8 cellular contexts compared by ENCODE assay signal in the genomic region with DNA sequence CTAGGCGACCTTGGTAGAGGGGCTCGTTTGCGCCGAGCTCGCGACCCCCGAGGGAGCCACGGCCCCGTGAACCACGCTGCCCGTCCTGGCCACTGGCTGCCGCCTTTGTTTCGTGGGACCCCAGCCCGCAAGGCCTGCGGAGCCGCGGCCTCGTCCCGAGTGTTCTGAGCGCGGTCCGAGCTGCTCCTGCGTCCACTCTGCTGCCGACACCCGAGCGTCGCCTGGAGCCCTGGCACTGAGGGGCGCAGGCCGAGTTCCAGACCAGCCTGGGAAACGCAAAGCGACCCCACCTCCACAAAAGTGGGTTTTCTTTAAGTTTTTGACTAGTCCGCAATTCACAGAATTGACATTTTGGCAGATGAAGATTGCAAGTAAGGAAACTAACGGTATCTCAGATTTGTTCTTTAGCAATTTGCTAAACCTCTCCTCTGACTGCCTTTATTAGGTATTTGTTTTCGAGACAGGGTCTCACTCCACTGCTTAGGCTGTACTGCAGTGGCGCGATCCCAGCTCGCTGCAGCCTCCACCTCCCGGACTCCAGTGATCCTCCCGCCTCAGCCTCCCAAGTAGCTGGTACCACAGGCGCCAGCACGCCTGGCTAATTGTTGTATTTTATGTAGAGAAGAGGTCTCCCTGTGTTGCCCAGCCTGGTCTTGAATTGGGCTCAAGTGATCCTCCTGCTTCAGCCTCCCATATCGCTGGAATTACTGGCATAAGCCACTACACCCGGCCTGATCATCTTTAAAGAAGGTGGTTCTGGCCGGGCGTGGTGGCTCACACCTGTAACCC. TPM values are rescaled to one million over a fixed set of nuclear protein-coding genes. Genes with fewer than 3 reads are reported as not detected.
DNase-seq lines count a peak whose midpoint lies in the region; ATAC-seq and TF ChIP-seq lines count a peak whose summit lies in the region.

No MANE protein-coding gene starts in this region.

- peak overlapping the region; percentile 97 for H3K4me3 ChIP-seq in AG04449 (ENCODE audit: low read depth, low read length)
- peak overlapping the region; percentile 20 for H3K4me3 ChIP-seq in Jurkat, Clone E6-1 (ENCODE audit: low read length)
- H3K4me3 ChIP-seq in muscle layer of duodenum (ENCODE audit: low read depth in 1 of 2, low read length in 2 of 2) = peak overlapping the region; percentile 46 to 83

- POLR2A ChIA-PET in AG04449 (lab: Yijun Ruan, JAX) = no interaction called here

- CTCF ChIA-PET in AG04449 (lab: Yijun Ruan, JAX) = interaction anchor here (3.5 to 4.4 kb wide), 2 partner anchors 11 to 60 kb away, joined by 11 to 57 read pairs; no protein-coding TSS in a partner anchor

- no peaks in the 10 kb centered on the region for H3K27me3 ChIP-seq in muscle layer of duodenum (ENCODE audit: low read depth, low read length)

- H3K27ac ChIP-seq in cingulate gyrus (ENCODE audit: low read depth, low read length) = peak overlapping the region; percentile 47
- H3K27ac ChIP-seq in muscle layer of duodenum (ENCODE audit: low read length) = no peak overlapping the region

- H3K36me3 ChIP-seq in muscle layer of duodenum (ENCODE audit: control insufficient read depth in 1 of 2, insufficient read depth in 2 of 2, low read length in 2 of 2) = peaks cover 4 to 12% of the 10 kb centered on the region in 2 donors

- H3K9me3 ChIP-seq in muscle layer of duodenum (ENCODE audit: control insufficient read depth in 1 of 2, low read length in 2 of 2) = no peaks in the 10 kb centered on the region

- DNase-seq in AG04449 (ENCODE audit: low read depth, low spot score) (no peak), amniotic stem cell (lab: John Stamatoyannopoulos, UW) (no peak)
- DNase-seq in Jurkat, Clone E6-1 (ENCODE audit: low read depth, low spot score) = no peak
- no peak for DNase-seq in central memory CD4-positive, alpha-beta T cell

- peaks cover 6 to 31% of the 10 kb centered on the region in 2 donors for H3K4me1 ChIP-seq in muscle layer of duodenum (ENCODE audit: control insufficient read depth in 1 of 2, insufficient read depth in 2 of 2, low read length in 2 of 2)

- ATAC-seq in HG02623 (IDR thresholded peaks at IDR 0.05; ENCODE audit: unreplicated experiment) (no peak), GM21515 (IDR thresholded peaks at IDR 0.05; ENCODE audit: unreplicated experiment) (no peak)

- TF ChIP-seq CTCF in AG04449 (IDR thresholded peaks at IDR 0.05; ENCODE audit: insufficient read depth, low read length, missing control alignments) = no peak

RNA-seq across cellular contexts. Expression of gene RNH1, which starts 0.9 kb away (rescaled TPM):
- 123 TPM for polyA plus RNA-seq in Jurkat, Clone E6-1 (2012; ENCODE audit: insufficient read depth, insufficient read length)

RNA-seq across cellular contexts. Expression of gene HRAS, which starts 27.5 kb away (rescaled TPM):
- polyA plus RNA-seq in Jurkat, Clone E6-1 (2012; ENCODE audit: insufficient read depth, insufficient read length) = 66.8 TPM

RNA-seq across cellular contexts. Expression of gene LRRC56, which starts 29.4 kb away (rescaled TPM):
- 1.1 TPM for polyA plus RNA-seq in Jurkat, Clone E6-1 (2012; ENCODE audit: insufficient read depth, insufficient read length)

RNA-seq across cellular contexts. Expression of gene LMNTD2, which starts 52.6 kb away (rescaled TPM):
- polyA plus RNA-seq in Jurkat, Clone E6-1 (2012; ENCODE audit: insufficient read depth, insufficient read length) = 1.2 TPM

RNA-seq across cellular contexts. Expression of gene RASSF7, which starts 52.8 kb away (rescaled TPM):
- polyA plus RNA-seq in Jurkat, Clone E6-1 (2012; ENCODE audit: insufficient read depth, insufficient read length) = 21.4 TPM

Comparison
In these comparisons a context has a peak if more than half of its experiments do, and no peak if none do; other contexts are left out.
1. H3K4me3 ChIP-seq: peak in every context shown above with its lines; median percentile 97 in AG04449; 64 in muscle layer of duodenum; 20 in Jurkat, Clone E6-1.